10 cellular contexts compared by ENCODE assay signal in genomic region chr1:201113451-201114244, GRCh38. TPM values are rescaled to one million over a fixed set of nuclear protein-coding genes. Genes with fewer than 3 reads are reported as not detected.
DNase-seq lines count a peak whose midpoint lies in the region; ATAC-seq and TF ChIP-seq lines count a peak whose summit lies in the region.
"Had no signal": no experiment of that assay in that cellular context is flagged by ENCODE, and none has a peak within 500 bp of the region (broad histone marks: within the 10 kb centered on the region; RNA-seq: fewer than 3 reads in every experiment).

No MANE protein-coding gene starts in this region.

- no peak overlapping the region for H2BK12ac ChIP-seq in trophoblast cell (ENCODE audit: low read length)

- in situ Hi-C loops in Caki2 (cut with HindIII; ENCODE audit: low pct_unique_long_range_greater_than_20kb, low sequenced_read_pairs) = no loop called here

- H4K20me1 ChIP-seq in OCI-LY7 (ENCODE audit: insufficient read depth, low read length) = no peaks in the 10 kb centered on the region

- H2AFZ ChIP-seq in trophoblast cell (ENCODE audit: insufficient read depth, low read length, poor library complexity) (no peak overlapping the region), OCI-LY7 (ENCODE audit: low read length) (no peak overlapping the region)

- H3K27ac Mint-ChIP-seq in effector memory CD8-positive, alpha-beta T cell = peak overlapping the region; percentile 75 to 84

- H3K9me3 Mint-ChIP-seq in effector memory CD8-positive, alpha-beta T cell = no peaks in the 10 kb centered on the region

- no peak overlapping the region for H3K4ac ChIP-seq in trophoblast cell (ENCODE audit: low read depth, low read length)

- H3K36me3 Mint-ChIP-seq in effector memory CD8-positive, alpha-beta T cell (ENCODE audit: insufficient read depth) = peaks cover 9% of the 10 kb centered on the region

- H3K4me3 Mint-ChIP-seq in effector memory CD8-positive, alpha-beta T cell = peak overlapping the region; percentile 89 to 92

- H3K9ac ChIP-seq in NT2/D1 (ENCODE audit: insufficient read length, low read depth) (peak overlapping the region; percentile 68), trophoblast cell (ENCODE audit: low read length) (no peak overlapping the region)

- no peak overlapping the region for H3K14ac ChIP-seq in trophoblast cell (ENCODE audit: low read length)

- H3K4me2 ChIP-seq in trophoblast cell (ENCODE audit: low read length) (peak overlapping the region; percentile 66), OCI-LY7 (ENCODE audit: low read length) (no peak overlapping the region)

- no peak for ATAC-seq in effector memory CD8-positive, alpha-beta T cell (replicated peaks)

- no peak overlapping the region for H4K8ac ChIP-seq in trophoblast cell (ENCODE audit: low read depth, low read length)

- H3K4me3 ChIP-seq in NT2/D1 (ENCODE audit: insufficient read length, low read depth) (peak overlapping the region; percentile 78), trophoblast cell (ENCODE audit: low read depth, low read length) (no peak overlapping the region), OCI-LY7 (ENCODE audit: low read depth, low read length, poor library complexity, severe bottlenecking) (no peak overlapping the region)

- BruUV-seq in OCI-LY7 (replicated peaks; lab: Mats Ljungman, UMichigan) = no TSS peak

- no peak overlapping the region for H3K18ac ChIP-seq in trophoblast cell (ENCODE audit: low read length)

- H3K23ac ChIP-seq in trophoblast cell (ENCODE audit: low read length) = no peak overlapping the region

- no peak overlapping the region for H4K12ac ChIP-seq in trophoblast cell (ENCODE audit: low read depth, low read length)

- no peak overlapping the region for H2BK120ac ChIP-seq in trophoblast cell (ENCODE audit: insufficient read depth, low read length, poor library complexity)

- no peaks in the 10 kb centered on the region for H3K27me3 Mint-ChIP-seq in effector memory CD8-positive, alpha-beta T cell

- no peak overlapping the region for H2AK5ac ChIP-seq in trophoblast cell (ENCODE audit: low read length)

- no peaks in the 10 kb centered on the region for H3K79me1 ChIP-seq in trophoblast cell (ENCODE audit: low read length)

- H3K4me1 Mint-ChIP-seq in effector memory CD8-positive, alpha-beta T cell (ENCODE audit: low read depth in 2 of 2) = peaks cover 5 to 10% of the 10 kb centered on the region in 2 donors

- TF ChIP-seq CTCF in OCI-LY7 (conservative IDR thresholded peaks at IDR 0.05; ENCODE audit: low read length) = no peak

- no CpG with 5 or more reads among the region's 17 CpGs for WGBS in trophoblast cell (ENCODE audit: extremely low coverage, insufficient coverage, insufficient read length)

- H3K36me3 ChIP-seq in NT2/D1 (ENCODE audit: insufficient read depth, insufficient read length, low read length) (no peaks in the 10 kb centered on the region), trophoblast cell (ENCODE audit: control insufficient read depth in 1 of 2, insufficient read depth in 2 of 2, low read length in 2 of 2) (no peaks in the 10 kb centered on the region), OCI-LY7 (ENCODE audit: insufficient read depth, low read length) (no peaks in the 10 kb centered on the region)

- peak; percentile 18 for DNase-seq in Caki2 (ENCODE audit: low read depth)
- no peak for DNase-seq in NT2/D1 (ENCODE audit: low read depth, low spot score)
- DNase-seq in effector memory CD8-positive, alpha-beta T cell = no peak
- DNase-seq in trophoblast cell = peak; percentile 68 to 86
- DNase-seq in NK-92 treated with Interleukin-12 subunit alpha and Interleukin-12 subunit beta, amount 100 ng/mL, for 24 hours (lab: John Stamatoyannopoulos, UW) = no peak
- no peak for DNase-seq in NCI-H69 (lab: John Stamatoyannopoulos, UW)
- DNase-seq in OCI-LY7 (ENCODE audit: low spot score) = no peak
- no peak for DNase-seq in cerebellum (ENCODE audit: low spot score)

- CTCF ChIA-PET in OCI-LY7 (lab: Charles Lee; ENCODE audit: unreplicated experiment) = no interaction called here

- POLR2A ChIA-PET in OCI-LY7 (lab: Charles Lee) = interaction anchor here (0.7 kb wide), 1 partner anchor 131 kb away, joined by 3 read pairs; no protein-coding TSS in a partner anchor

- no peaks in the 10 kb centered on the region for H3K9me3 ChIP-seq in NT2/D1 (ENCODE audit: insufficient read depth, low read length)
- no peaks in the 10 kb centered on the region for H3K9me3 ChIP-seq in trophoblast cell (ENCODE audit: insufficient read depth, low read depth, low read length)
- H3K9me3 ChIP-seq in OCI-LY7 (ENCODE audit: low read length) = no peaks in the 10 kb centered on the region

- H3K27ac ChIP-seq in trophoblast cell (ENCODE audit: low read depth, low read length) (no peak overlapping the region), OCI-LY7 (ENCODE audit: low read depth, low read length, poor library complexity, severe bottlenecking) (no peak overlapping the region)

- H3K4me1 ChIP-seq in NT2/D1 (ENCODE audit: insufficient read depth, insufficient read length) = peaks cover 25% of the 10 kb centered on the region
- peaks cover 5 to 6% of the 10 kb centered on the region in 2 experiments for H3K4me1 ChIP-seq in trophoblast cell (ENCODE audit: control insufficient read depth in 1 of 2, insufficient read depth in 2 of 2, low read length in 2 of 2)
- H3K4me1 ChIP-seq in OCI-LY7 (ENCODE audit: insufficient read depth, low read length, poor library complexity, severe bottlenecking) = no peaks in the 10 kb centered on the region

- no peak overlapping the region for H4K91ac ChIP-seq in trophoblast cell (ENCODE audit: low read depth, low read length)

- intact Hi-C loops in OCI-LY7 (cut with micrococcal nuclease; ENCODE audit: unreplicated experiment) = loop anchor here (1.0 to 10.0 kb wide), 2 partner anchors 27 to 489 kb away; partner anchors contain the start of gene KIF14

- no peaks in the 10 kb centered on the region for H3K79me2 ChIP-seq in trophoblast cell (ENCODE audit: control insufficient read depth, insufficient read depth, low read length, poor library complexity)
- H3K79me2 ChIP-seq in OCI-LY7 (ENCODE audit: insufficient read depth, low read depth, low read length) = no peaks in the 10 kb centered on the region

- no peak overlapping the region for H2BK5ac ChIP-seq in trophoblast cell (ENCODE audit: low read depth, low read length, poor library complexity)

- peaks cover 72% of the 10 kb centered on the region for H3K27me3 ChIP-seq in NT2/D1 (ENCODE audit: insufficient read depth, insufficient read length)
- peaks cover 8% of the 10 kb centered on the region for H3K27me3 ChIP-seq in trophoblast cell (ENCODE audit: insufficient read depth, low read length)

- H3K9me2 ChIP-seq in OCI-LY7 (ENCODE audit: insufficient read depth, low read length) = no peaks in the 10 kb centered on the region

RNA-seq across cellular contexts. Expression of gene CACNA1S, which starts 1.4 kb away (rescaled TPM):
- total RNA-seq in Caki2 (2014; rRNA removed; shearing (Covaris generic); ENCODE audit: low replicate concordance) = not detected in 2 replicates
- polyA plus RNA-seq in trophoblast cell (2013) = 0.03 and 0.04 TPM in 2 replicates
- total RNA-seq in OCI-LY7 (2014; rRNA removed; shearing (Covaris generic)) = not detected in 2 replicates
- not detected in 2 replicates for total RNA-seq in OCI-LY7 (2022)
- total RNA-seq in cerebellum = 0.09 TPM
- total RNA-seq: sciatic nerve; T-helper 1 cell treated with Interleukin-12 subunit alpha and Interleukin-12 subunit beta and Interleukin-4 antibody, amounts not matched to agents 30 ng/mL and 1 ng/mL, for 36 hours had no signal

RNA-seq across cellular contexts. Expression of gene ASCL5, which starts 13.3 kb away (rescaled TPM):
- 0.07 and 0.41 TPM in 2 replicates for total RNA-seq in Caki2 (2014; rRNA removed; shearing (Covaris generic); ENCODE audit: low replicate concordance)
- 0.04 and 0.05 TPM in 2 replicates for polyA plus RNA-seq in trophoblast cell (2013)
- total RNA-seq in OCI-LY7 (2014; rRNA removed; shearing (Covaris generic)) = not detected in 2 replicates
- not detected in 2 replicates for total RNA-seq in OCI-LY7 (2022)
- total RNA-seq in cerebellum = not detected
- total RNA-seq: sciatic nerve; T-helper 1 cell treated with Interleukin-12 subunit alpha and Interleukin-12 subunit beta and Interleukin-4 antibody, amounts not matched to agents 30 ng/mL and 1 ng/mL, for 36 hours had no signal

RNA-seq across cellular contexts. Expression of gene TMEM9, which starts 40.6 kb away (rescaled TPM):
- total RNA-seq in Caki2 (2014; rRNA removed; shearing (Covaris generic); ENCODE audit: low replicate concordance) = 388 and 475 TPM in 2 replicates
- polyA plus RNA-seq in trophoblast cell (2013) = 56.8 and 61.8 TPM in 2 replicates
- total RNA-seq in OCI-LY7 (2014; rRNA removed; shearing (Covaris generic)) = 35.3 and 35.9 TPM in 2 replicates
- 24.8 and 28.5 TPM in 2 replicates for total RNA-seq in OCI-LY7 (2022)
- total RNA-seq in cerebellum = 47.4 TPM

Comparison
In these comparisons a context has a peak if more than half of its experiments do, and no peak if none do; other contexts are left out.
1. DNase-seq: peak in Caki2 (single experiment) and trophoblast cell (2 of 2); none in NT2/D1 (single experiment), effector memory CD8-positive, alpha-beta T cell (0 of 3), NK-92 treated with Interleukin-12 subunit alpha and Interleukin-12 subunit beta, amount 100 ng/mL, for 24 hours (single experiment), NCI-H69 (single experiment), OCI-LY7 (single experiment) and cerebellum (single experiment).